Comparison of ENCODE assay signal across 7 cellular contexts in genomic region chr12:47818701-47819543, GRCh38. TPM values are rescaled to one million over a fixed set of nuclear protein-coding genes. Genes with fewer than 3 reads are reported as not detected.
A peak's percentile ranks its signal among the peaks of the same experiment; 100 is the strongest.
DNase-seq lines count a peak whose midpoint lies in the region; ATAC-seq and TF ChIP-seq lines count a peak whose summit lies in the region.

No MANE protein-coding gene starts in this region.

- dilution Hi-C loops in mammary epithelial cell (cut with HindIII; ENCODE audit: low sequenced_read_pairs) = loop anchor here (5.0 kb wide), 1 partner anchor 37 kb away; no protein-coding TSS in a partner anchor

- 13% methylated on average over 8 of the region's 49 CpGs for WGBS in SK-N-SH (ENCODE audit: low lambda C conversion rate)
- WGBS in mammary epithelial cell (ENCODE audit: low coverage, missing lambda C conversion rate) = 6% methylated on average over 25 of the region's 49 CpGs

- H3F3A ChIP-seq in SK-N-SH (replicated peaks; ENCODE audit: insufficient read depth) = peaks cover 9% of the 10 kb centered on the region

- POLR2A ChIA-PET in SK-N-SH (lab: Yijun Ruan, JAX) = interaction anchor here (1.1 to 1.3 kb wide), 2 partner anchors 11 kb away, joined by 3 read pairs; no protein-coding TSS in a partner anchor

- H3K27ac ChIP-seq in SK-N-SH (ENCODE audit: low read depth in 2 of 2, low read length in 1 of 2) (peak overlapping the region; percentile 90 to 92), mammary epithelial cell (ENCODE audit: insufficient read depth, low read depth, low read length) (no peak overlapping the region)

- peak; percentile 34 for ATAC-seq in HG02981 (IDR thresholded peaks at IDR 0.05; ENCODE audit: unreplicated experiment)

- in situ Hi-C loops in GM13977 (cut with MboI; ENCODE audit: low pct_unique_long_range_greater_than_20kb, low sequenced_read_pairs, unreplicated experiment) = no loop called here
- in situ Hi-C loops in mammary epithelial cell (cut with MboI; ENCODE audit: low sequenced_read_pairs in 2 of 2) = no loop called here

- peaks cover 34 to 45% of the 10 kb centered on the region in 2 experiments for H3K4me1 ChIP-seq in SK-N-SH (ENCODE audit: control insufficient read depth in 1 of 2, insufficient read depth in 2 of 2, low read depth in 1 of 2, low read length in 1 of 2)
- H3K4me1 ChIP-seq in mammary epithelial cell (ENCODE audit: insufficient read depth, low read length) = peaks cover 44% of the 10 kb centered on the region

- TF ChIP-seq EP300 in SK-N-SH (IDR thresholded peaks at IDR 0.05; ENCODE audit: borderline replicate concordance in 1 of 2, low read depth in 1 of 2, low read length in 1 of 2) = no peak

- H4K20me1 ChIP-seq in SK-N-SH (ENCODE audit: insufficient read depth) = peaks cover 47% of the 10 kb centered on the region
- no peaks in the 10 kb centered on the region for H4K20me1 ChIP-seq in mammary epithelial cell (ENCODE audit: insufficient read depth, low read length)

- intact Hi-C loops in mammary epithelial cell (cut with micrococcal nuclease) = loop anchor here (1.0 to 5.0 kb wide), 3 partner anchors 18 to 77 kb away; no protein-coding TSS in a partner anchor

- no peaks in the 10 kb centered on the region for H3K9me2 ChIP-seq in SK-N-SH

- H2AFZ ChIP-seq in SK-N-SH (ENCODE audit: low read depth) = no peak overlapping the region
- no peak overlapping the region for H2AFZ ChIP-seq in mammary epithelial cell (ENCODE audit: low read depth, low read length)

- H3K4me2 ChIP-seq in SK-N-SH (peak overlapping the region; percentile 97), mammary epithelial cell (ENCODE audit: insufficient read depth, low read depth, low read length) (peak overlapping the region; percentile 95)

- BruUV-seq in mammary epithelial cell (replicated peaks; lab: Mats Ljungman, UMichigan) = no TSS peak

- H3K9me3 ChIP-seq in SK-N-SH = no peaks in the 10 kb centered on the region
- H3K9me3 ChIP-seq in mammary epithelial cell (replicated peaks; ENCODE audit: insufficient read depth, low read length) = no peaks in the 10 kb centered on the region

- DNase-seq in GM13977 (ENCODE audit: low spot score) (peak; percentile 76), SK-N-SH (peak; percentile 88), mammary epithelial cell (no peak), kidney epithelial cell (ENCODE audit: low read depth) (no peak), NCI-H226 (no peak)
- DNase-seq in stimulated activated CD4-positive, alpha-beta T cell treated with anti-CD3 and anti-CD28 coated beads, Interleukin-15, amount 100 ng/mL, for 24 hours = peak; percentile 77

- peak overlapping the region; percentile 63 to 83 for H3K4me3 ChIP-seq in SK-N-SH (ENCODE audit: low read depth in 2 of 2, low read length in 1 of 2)
- peak overlapping the region; percentile 45 to 79 (median 71) for H3K4me3 ChIP-seq in mammary epithelial cell (replicated peaks in 1 of 3; ENCODE audit: insufficient read depth in 1 of 3, low read depth in 2 of 3, low read length in 3 of 3)
- H3K4me3 ChIP-seq in kidney epithelial cell (ENCODE audit: low read depth, low read length) = peak overlapping the region; percentile 78

- peak overlapping the region; percentile 98 for H3K9ac ChIP-seq in SK-N-SH
- peak overlapping the region; percentile 16 for H3K9ac ChIP-seq in mammary epithelial cell (ENCODE audit: insufficient read depth, low read length)

- peak; percentile 62 for TF ChIP-seq CTCF in GM13977 (IDR thresholded peaks at IDR 0.05; ENCODE audit: extremely low read depth, insufficient read depth, missing control alignments)
- peak; percentile 42 for TF ChIP-seq CTCF in SK-N-SH (IDR thresholded peaks at IDR 0.05)
- peak in 1 of 2 donors; percentile 35 for TF ChIP-seq CTCF in mammary epithelial cell (conservative IDR thresholded peaks at IDR 0.05 in 1 of 2, IDR thresholded peaks at IDR 0.05 in 1 of 2; ENCODE audit: extremely low read depth in 1 of 2, insufficient read depth in 1 of 2, low read depth in 1 of 2, low read length in 2 of 2)
- peak; percentile 32 for TF ChIP-seq CTCF in kidney epithelial cell (IDR thresholded peaks at IDR 0.05; ENCODE audit: insufficient read depth, low read length, poor library complexity, severe bottlenecking)

- CTCF ChIA-PET in SK-N-SH (lab: Yijun Ruan, JAX) (interaction anchor here (0.7 to 7.3 kb wide), 22 partner anchors 9 to 131 kb away, joined by 3 to 59 read pairs (median 5); no protein-coding TSS in a partner anchor), mammary epithelial cell (lab: Charles Lee; ENCODE audit: low non-redundant PET) (no interaction called here)

- TF ChIP-seq RAD21 in SK-N-SH (IDR thresholded peaks at IDR 0.05; ENCODE audit: low read length) = peak; percentile 37

- H3K79me2 ChIP-seq in SK-N-SH (ENCODE audit: insufficient read depth) (peaks cover 70% of the 10 kb centered on the region), mammary epithelial cell (ENCODE audit: insufficient read depth, low read length) (peaks cover 69% of the 10 kb centered on the region)

- peaks cover 3 to 6% of the 10 kb centered on the region in 2 experiments for H3K36me3 ChIP-seq in SK-N-SH (replicated peaks in 1 of 2; ENCODE audit: control insufficient read depth in 1 of 2, insufficient read depth in 2 of 2, low read length in 1 of 2)
- H3K36me3 ChIP-seq in mammary epithelial cell (ENCODE audit: insufficient read depth, low read length) = no peaks in the 10 kb centered on the region
- H3K36me3 ChIP-seq in kidney epithelial cell (ENCODE audit: control insufficient read depth, insufficient read depth, low read length) = no peaks in the 10 kb centered on the region

- H3K27me3 ChIP-seq in SK-N-SH (ENCODE audit: insufficient read depth) (no peaks in the 10 kb centered on the region), mammary epithelial cell (ENCODE audit: insufficient read depth, low read length) (no peaks in the 10 kb centered on the region), kidney epithelial cell (ENCODE audit: control insufficient read depth, insufficient read depth, low read length) (no peaks in the 10 kb centered on the region)

TF ChIP-seq in SK-N-SH, 30 proteins besides CTCF, POLR2A, EP300 and RAD21:
- no peak for TF ChIP-seq MEF2A (IDR thresholded peaks at IDR 0.05; ENCODE audit: borderline replicate concordance, low read depth)
- TF ChIP-seq TAF1 (IDR thresholded peaks at IDR 0.05; ENCODE audit: borderline replicate concordance, low read depth, low read length) = 0 out of 2 replicates have a peak, but pooled peaks have one; percentile 27
- TF ChIP-seq SIN3A (IDR thresholded peaks at IDR 0.05; ENCODE audit: borderline replicate concordance, low read depth, low read length) = peak; percentile 11; the same call in 1 of the 2 replicates

RNA-seq across cellular contexts. Expression of gene HDAC7, which starts 0.8 kb away (rescaled TPM):
- polyA plus RNA-seq in SK-N-SH (2012; rRNA removed) (32.7 and 51.0 TPM in 2 replicates), mammary epithelial cell (30.5 TPM)
- 20.4 and 31.4 TPM in 2 replicates for polyA plus RNA-seq in SK-N-SH (2012; cell fraction: cytosol; rRNA removed)
- 227 and 305 TPM in 2 replicates for polyA plus RNA-seq in SK-N-SH (2012; cell fraction: nucleus; rRNA removed)
- total RNA-seq in mammary epithelial cell (10 to 100 TPM; 17.7 to 72.1 TPM), kidney epithelial cell (52.1 and 62.2 TPM in 2 replicates)
- 96.1 TPM for polyA minus RNA-seq in mammary epithelial cell

RNA-seq across cellular contexts. Expression of gene SLC48A1, which starts 45.9 kb away (rescaled TPM):
- polyA plus RNA-seq in SK-N-SH (2012; rRNA removed) (7.3 and 8.1 TPM in 2 replicates), mammary epithelial cell (11.8 TPM)
- 4.7 and 6.8 TPM in 2 replicates for polyA plus RNA-seq in SK-N-SH (2012; cell fraction: cytosol; rRNA removed)
- polyA plus RNA-seq in SK-N-SH (2012; cell fraction: nucleus; rRNA removed) = 13.1 and 16.1 TPM in 2 replicates
- total RNA-seq in mammary epithelial cell (10 to 100 TPM; 22.0 to 29.3 TPM), kidney epithelial cell (18.5 and 26.5 TPM in 2 replicates)
- 22.0 TPM for polyA minus RNA-seq in mammary epithelial cell

Comparison
In these comparisons a context has a peak if more than half of its experiments do, and no peak if none do; other contexts are left out.
1. DNase-seq: peak in GM13977 (single experiment), SK-N-SH (single experiment) and stimulated activated CD4-positive, alpha-beta T cell treated with anti-CD3 and anti-CD28 coated beads, Interleukin-15, amount 100 ng/mL, for 24 hours (single experiment); none in mammary epithelial cell (single experiment), kidney epithelial cell (single experiment) and NCI-H226 (single experiment).
2. Peak in every context shown above with its lines, with median percentiles within 50 percentile points of each other: H3K4me3 ChIP-seq.